Comparison of ENCODE assay signal across 8 cellular contexts in genomic region chr17:30602027-30602795, GRCh38.
DNase-seq lines count a peak whose midpoint lies in the region; ATAC-seq, FAIRE-seq and TF ChIP-seq lines count a peak whose summit lies in the region.
"Not testable (repeated sequence)": the region's sequence is repeated elsewhere in the genome, so short reads cannot be mapped to it uniquely, and the experiment has no call there.

No MANE protein-coding gene starts in this region.

- H4K20me1 ChIP-seq in osteoblast (ENCODE audit: insufficient read depth, low read length) = not testable (repeated sequence)

- not testable (repeated sequence) for H2AFZ ChIP-seq in osteoblast (ENCODE audit: low read length)

- ATAC-seq in T-cell (replicated peaks in 1 of 4); activated naive CD8-positive, alpha-beta T cell treated with anti-CD3 and anti-CD28 coated beads, Interleukin-2, amount 10 ng/mL, durations not matched to agents 7 days and 5 days (ENCODE audit: low read depth): not testable (repeated sequence)

- H3K27ac Mint-ChIP-seq in T-cell (peak overlapping the region in 1 of 2 donors; percentile 27), immature natural killer cell (peak overlapping the region in 2 of 6 donors; percentile 55 to 71)
- H3K27ac Mint-ChIP-seq in activated naive CD8-positive, alpha-beta T cell treated with anti-CD3 and anti-CD28 coated beads, Interleukin-2, amount 10 ng/mL, durations not matched to agents 7 days and 5 days = not testable (repeated sequence)

- not testable (repeated sequence) for H3K27me3 Mint-ChIP-seq in T-cell; immature natural killer cell (ENCODE audit: low read depth in 3 of 3)
- H3K27me3 Mint-ChIP-seq in activated naive CD8-positive, alpha-beta T cell treated with anti-CD3 and anti-CD28 coated beads, Interleukin-2, amount 10 ng/mL, durations not matched to agents 7 days and 5 days = peaks cover 11% of the 10 kb centered on the region

- TF ChIP-seq CTCF in osteoblast (IDR thresholded peaks at IDR 0.05; ENCODE audit: extremely low read depth, low read depth, low read length) = not testable (repeated sequence)

- H3K36me3 Mint-ChIP-seq in T-cell; activated naive CD8-positive, alpha-beta T cell treated with anti-CD3 and anti-CD28 coated beads, Interleukin-2, amount 10 ng/mL, durations not matched to agents 7 days and 5 days; immature natural killer cell: not testable (repeated sequence)

- H3K79me2 ChIP-seq in osteoblast (ENCODE audit: insufficient read depth, low read length) = peaks cover 51% of the 10 kb centered on the region

- peak overlapping the region; percentile 44; the same call in 1 of the 2 replicates for H3K9ac ChIP-seq in ES-I3 (ENCODE audit: low read depth, low read length)
- not testable (repeated sequence) for H3K9ac ChIP-seq in endocrine pancreas (ENCODE audit: control insufficient read depth, insufficient read depth, low read length)

- not testable (repeated sequence) for H3K9me3 ChIP-seq in ES-I3 (ENCODE audit: control insufficient read depth, insufficient read depth, low read length); MG63; endocrine pancreas (ENCODE audit: control insufficient read depth, low read length); osteoblast (ENCODE audit: low read depth, low read length)

- not testable (repeated sequence) for DNase-seq in MG63; T-cell; activated naive CD8-positive, alpha-beta T cell treated with anti-CD3 and anti-CD28 coated beads, Interleukin-2, amount 10 ng/mL, durations not matched to agents 7 days and 5 days; immature natural killer cell; osteoblast (ENCODE audit: insufficient read length, low spot score, missing footprints)

- H3K4me1 ChIP-seq in ES-I3 (ENCODE audit: insufficient read depth, low read length); endocrine pancreas (ENCODE audit: control insufficient read depth, insufficient read depth, low read length): not testable (repeated sequence)
- H3K4me1 ChIP-seq in osteoblast (ENCODE audit: insufficient read depth, low read length) = peaks cover 11% of the 10 kb centered on the region

- POLR2A ChIA-PET in T-cell (lab: Charles Lee) = interaction anchor here in 1 of 2 donors (0.6 kb wide), 1 partner anchor 129 kb away, joined by 19 read pairs; no protein-coding TSS in a partner anchor
- POLR2A ChIA-PET in activated naive CD8-positive, alpha-beta T cell treated with anti-CD3 and anti-CD28 coated beads, Interleukin-2, amount 10 ng/mL, durations not matched to agents 7 days and 5 days (lab: Charles Lee) = not testable (repeated sequence)

- peak; percentile 9 for FAIRE-seq in A204.1 (lab: Jason Lieb, UNC)

- H3K4me1 Mint-ChIP-seq in T-cell (peaks cover 21 to 27% (median 22%) of the 10 kb centered on the region in 3 donors), immature natural killer cell (peaks cover 28 to 39% of the 10 kb centered on the region in 2 donors)
- H3K4me1 Mint-ChIP-seq in activated naive CD8-positive, alpha-beta T cell treated with anti-CD3 and anti-CD28 coated beads, Interleukin-2, amount 10 ng/mL, durations not matched to agents 7 days and 5 days = peaks cover 14% of the 10 kb centered on the region

- H3K4me3 ChIP-seq in MG63 = peak overlapping the region; percentile 98
- H3K4me3 ChIP-seq in endocrine pancreas (ENCODE audit: control insufficient read depth, insufficient read depth, low read length) = peak overlapping the region; percentile 85
- H3K4me3 ChIP-seq in osteoblast (ENCODE audit: insufficient read depth, low read length) = peak overlapping the region; percentile 89

- H3K27me3 ChIP-seq in MG63; endocrine pancreas (ENCODE audit: control insufficient read depth, insufficient read depth, low read length); osteoblast (ENCODE audit: insufficient read depth, low read length): not testable (repeated sequence)

- H3K4me2 ChIP-seq in osteoblast (ENCODE audit: insufficient read depth, low read length) = peak overlapping the region; percentile 90

- CTCF ChIA-PET in T-cell (lab: Charles Lee) = interaction anchor here in 1 of 2 donors (0.7 kb wide), 1 partner anchor 495 kb away, joined by 5 read pairs; no protein-coding TSS in a partner anchor

- not testable (repeated sequence) for H3K36me3 ChIP-seq in ES-I3 (ENCODE audit: insufficient read depth, low read length); MG63; endocrine pancreas (ENCODE audit: control insufficient read depth, insufficient read depth, low read length); osteoblast (ENCODE audit: insufficient read depth, low read length)

- H3K4me3 Mint-ChIP-seq in T-cell (peak overlapping the region; percentile 64 to 95 (median 80)), immature natural killer cell (peak overlapping the region; percentile 73 to 97 (median 81))
- peak overlapping the region; percentile 80 for H3K4me3 Mint-ChIP-seq in activated naive CD8-positive, alpha-beta T cell treated with anti-CD3 and anti-CD28 coated beads, Interleukin-2, amount 10 ng/mL, durations not matched to agents 7 days and 5 days

- H3K27ac ChIP-seq in osteoblast (ENCODE audit: low read depth, low read length) = peak overlapping the region; percentile 45

- not testable (repeated sequence) for H3K9me3 Mint-ChIP-seq in T-cell; activated naive CD8-positive, alpha-beta T cell treated with anti-CD3 and anti-CD28 coated beads, Interleukin-2, amount 10 ng/mL, durations not matched to agents 7 days and 5 days; immature natural killer cell
